In the genomic region with DNA sequence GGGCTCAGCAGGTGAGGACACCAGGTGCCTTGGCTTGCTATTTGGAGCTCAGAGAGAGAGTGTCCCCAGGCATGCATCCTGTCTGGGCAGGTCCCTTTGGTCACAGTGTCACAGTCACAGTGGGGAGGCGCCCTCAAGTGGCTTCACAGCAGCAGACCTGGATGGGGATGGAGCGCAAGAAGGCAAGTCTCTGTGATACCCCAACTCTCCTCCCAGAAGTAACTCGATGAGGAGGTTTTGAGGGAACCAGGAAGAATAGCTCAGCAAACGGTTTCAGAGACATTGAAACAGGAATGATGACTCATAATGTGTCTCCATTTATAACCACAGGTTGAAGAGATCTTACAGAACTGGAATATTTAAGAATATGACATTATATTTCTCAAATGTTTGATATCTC, we compare ENCODE assay signal across 8 cellular contexts.
DNase-seq lines count a peak whose midpoint lies in the region; ATAC-seq and TF ChIP-seq lines count a peak whose summit lies in the region.

No MANE protein-coding gene starts in this region.

- 24 to 41% methylated on average over 3 to 4 of the region's 4 CpGs for WGBS in transverse colon (ENCODE audit: low coverage in 1 of 2), 2 donors
- WGBS in gastroesophageal sphincter (ENCODE audit: low coverage in 1 of 2), 2 donors, result 33% methylated on average over 1 of the region's 4 CpGs; no CpG with 5 or more reads in 1 of the 2 donors

- H3K27ac ChIP-seq in transverse colon (no peak overlapping the region), gastroesophageal sphincter (no peak overlapping the region)

- H3K36me3 ChIP-seq in adipocyte (ENCODE audit: control insufficient read depth, insufficient read depth, low read length, severe bottlenecking) (no peaks in the 10 kb centered on the region), transverse colon (no peaks in the 10 kb centered on the region), gastroesophageal sphincter (no peaks in the 10 kb centered on the region)

- in situ Hi-C loops in transverse colon (cut with MboI; ENCODE audit: low pct_ligation_motif_present in 1 of 4, low pct_unique_long_range_greater_than_20kb in 1 of 4, low sequenced_read_pairs in 3 of 4), result no loop called here

- intact Hi-C loops in transverse colon (cut with DNase I; ENCODE audit: low total_unique reads), result no loop called here

- H3K4me3 ChIP-seq in adipocyte (ENCODE audit: low read length), result no peak overlapping the region
- H3K4me3 ChIP-seq in transverse colon, result no peak overlapping the region
- no peak overlapping the region for H3K4me3 ChIP-seq in gastroesophageal sphincter

- no peak overlapping the region for H3K9ac ChIP-seq in adipocyte (ENCODE audit: low read length)

- DNase-seq in SKM-1 treated with dmso at 0.1 percent for 144 hours (lab: John Stamatoyannopoulos, UW; ENCODE audit: unreplicated experiment) (peak; percentile 25), SKM-1 (lab: John Stamatoyannopoulos, UW; ENCODE audit: unreplicated experiment) (no peak), H4 (ENCODE audit: low spot score) (peak; percentile 54), LoVo (ENCODE audit: low spot score) (peak; percentile 50), adipocyte (ENCODE audit: low read depth) (peak; percentile 18), iris pigment epithelial cell (ENCODE audit: low read depth) (peak; percentile 52), transverse colon (peak; percentile 8)

- TF ChIP-seq POLR2A in transverse colon (IDR thresholded peaks at IDR 0.05) (no peak), gastroesophageal sphincter (IDR thresholded peaks at IDR 0.05) (no peak)

- H3K27me3 ChIP-seq in adipocyte (replicated peaks; ENCODE audit: control insufficient read depth, insufficient read depth, low read length) (peaks cover 30% of the 10 kb centered on the region), transverse colon (peaks cover 50% of the 10 kb centered on the region), gastroesophageal sphincter (peaks cover 67% of the 10 kb centered on the region)

- TF ChIP-seq CTCF in transverse colon (IDR thresholded peaks at IDR 0.05) (no peak), gastroesophageal sphincter (IDR thresholded peaks at IDR 0.05) (peak in 1 of 4 experiments; percentile 25)

- TF ChIP-seq EP300 in transverse colon (IDR thresholded peaks at IDR 0.05; ENCODE audit: low read depth), result no peak
- no peak for TF ChIP-seq EP300 in gastroesophageal sphincter (IDR thresholded peaks at IDR 0.05)

- H3K4me1 ChIP-seq in adipocyte (ENCODE audit: control insufficient read depth, insufficient read depth, low read length) (peaks cover 6% of the 10 kb centered on the region), transverse colon (no peaks in the 10 kb centered on the region), gastroesophageal sphincter (peaks cover 0 to 9% (median 0%) of the 10 kb centered on the region in 3 donors)

- ATAC-seq in gastroesophageal sphincter, result no peak

- no peaks in the 10 kb centered on the region for H3K9me3 ChIP-seq in adipocyte (ENCODE audit: control insufficient read depth, low read length)
- no peaks in the 10 kb centered on the region for H3K9me3 ChIP-seq in transverse colon
- H3K9me3 ChIP-seq in gastroesophageal sphincter, result no peaks in the 10 kb centered on the region
